ENCODE assay signal across 8 cellular contexts in genomic region chr6:106520711-106521367, GRCh38.
A peak's percentile ranks its signal among the peaks of the same experiment; 100 is the strongest.
DNase-seq lines count a peak whose midpoint lies in the region; ATAC-seq, FAIRE-seq and TF ChIP-seq lines count a peak whose summit lies in the region.

No MANE protein-coding gene starts in this region.

- peak overlapping the region; percentile 84 for H3K4me3 Mint-ChIP-seq in activated naive CD4-positive, alpha-beta T cell treated with anti-CD3 and anti-CD28 coated beads, Interleukin-2, amount 10 ng/mL, durations not matched to agents 7 days and 5 days

- peaks cover 33% of the 10 kb centered on the region for H3K36me3 Mint-ChIP-seq in activated naive CD4-positive, alpha-beta T cell treated with anti-CD3 and anti-CD28 coated beads, Interleukin-2, amount 10 ng/mL, durations not matched to agents 7 days and 5 days

- no peaks in the 10 kb centered on the region for H3K36me3 ChIP-seq in prostate gland

- WGBS in prostate gland = 84% methylated on average over 14 of the region's 14 CpGs

- TF ChIP-seq POLR2A in prostate gland (IDR thresholded peaks at IDR 0.05) = no peak

- peaks cover 4% of the 10 kb centered on the region for H3K4me1 ChIP-seq in prostate gland (replicated peaks)

- TF ChIP-seq CTCF in prostate gland (IDR thresholded peaks at IDR 0.05) = no peak

- intact Hi-C loops in prostate gland (cut with DNase I) = no loop called here

- H3K27ac ChIP-seq in prostate gland = no peak overlapping the region

- DNase-seq in SIG-M5 (lab: John Stamatoyannopoulos, UW) = peak; percentile 72
- peak; percentile 86 for DNase-seq in activated naive CD4-positive, alpha-beta T cell treated with anti-CD3 and anti-CD28 coated beads, Interleukin-2, amount 10 ng/mL, durations not matched to agents 7 days and 5 days
- peak; percentile 73 to 82 (median 74) for DNase-seq in stimulated activated CD4-positive, alpha-beta T cell treated with anti-CD3 and anti-CD28 coated beads, Interleukin-12 subunit alpha, Interleukin-12 subunit beta, amount 100 ng/mL, for 48 hours (ENCODE audit: low read depth in 2 of 3, low spot score in 1 of 3)
- no peak for DNase-seq in NCI-H345 (lab: John Stamatoyannopoulos, UW)
- no peak for DNase-seq in prostate gland (ENCODE audit: low spot score)
- DNase-seq in urothelium cell line (ENCODE audit: low spot score) = no peak

- H3K4me3 ChIP-seq in prostate gland = no peak overlapping the region

- H3K27me3 Mint-ChIP-seq in activated naive CD4-positive, alpha-beta T cell treated with anti-CD3 and anti-CD28 coated beads, Interleukin-2, amount 10 ng/mL, durations not matched to agents 7 days and 5 days = no peaks in the 10 kb centered on the region

- peaks cover 86% of the 10 kb centered on the region for H3K4me1 Mint-ChIP-seq in activated naive CD4-positive, alpha-beta T cell treated with anti-CD3 and anti-CD28 coated beads, Interleukin-2, amount 10 ng/mL, durations not matched to agents 7 days and 5 days

- CTCF ChIA-PET in activated naive CD4-positive, alpha-beta T cell treated with anti-CD3 and anti-CD28 coated beads, Interleukin-2, amount 10 ng/mL, durations not matched to agents 7 days and 5 days (lab: Charles Lee) = interaction anchor here (2.0 to 4.5 kb wide), 2 partner anchors 10 to 14 kb away, joined by 7 to 40 read pairs; no protein-coding TSS in a partner anchor

- H3K9me3 Mint-ChIP-seq in activated naive CD4-positive, alpha-beta T cell treated with anti-CD3 and anti-CD28 coated beads, Interleukin-2, amount 10 ng/mL, durations not matched to agents 7 days and 5 days = no peaks in the 10 kb centered on the region

- peak; percentile 63 for ATAC-seq in GM18511 (IDR thresholded peaks at IDR 0.05; ENCODE audit: unreplicated experiment)
- peak; percentile 58 for ATAC-seq in HG02943 (IDR thresholded peaks at IDR 0.05; ENCODE audit: low read depth, unreplicated experiment)

- no peaks in the 10 kb centered on the region for H3K27me3 ChIP-seq in prostate gland (replicated peaks; ENCODE audit: insufficient read depth)

- FAIRE-seq in urothelium cell line (lab: Jason Lieb, UNC) = no peak

- H3K9me3 ChIP-seq in prostate gland = no peaks in the 10 kb centered on the region

- peak overlapping the region; percentile 98 for H3K27ac Mint-ChIP-seq in activated naive CD4-positive, alpha-beta T cell treated with anti-CD3 and anti-CD28 coated beads, Interleukin-2, amount 10 ng/mL, durations not matched to agents 7 days and 5 days

Comparison
In these comparisons a context has a peak if more than half of its experiments do, and no peak if none do; other contexts are left out.
1. DNase-seq: peak in SIG-M5 (single experiment), activated naive CD4-positive, alpha-beta T cell treated with anti-CD3 and anti-CD28 coated beads, Interleukin-2, amount 10 ng/mL, durations not matched to agents 7 days and 5 days (single experiment) and stimulated activated CD4-positive, alpha-beta T cell treated with anti-CD3 and anti-CD28 coated beads, Interleukin-12 subunit alpha, Interleukin-12 subunit beta, amount 100 ng/mL, for 48 hours (3 of 3); none in NCI-H345 (single experiment), prostate gland (single experiment) and urothelium cell line (single experiment).